11 cellular contexts compared by ENCODE assay signal in genomic region chr3:119628816-119629445, GRCh38. TPM values are rescaled to one million over a fixed set of nuclear protein-coding genes. Genes with fewer than 3 reads are reported as not detected.
DNase-seq lines count a peak whose midpoint lies in the region; ATAC-seq and TF ChIP-seq lines count a peak whose summit lies in the region.
"Had no signal": no experiment of that assay in that cellular context is flagged by ENCODE, and none has a peak within 500 bp of the region (broad histone marks: within the 10 kb centered on the region; RNA-seq: fewer than 3 reads in every experiment).

No MANE protein-coding gene starts in this region.

- DNase-seq in activated naive CD8-positive, alpha-beta T cell treated with anti-CD3 and anti-CD28 coated beads, Interleukin-2, amount 10 ng/mL, durations not matched to agents 7 days and 5 days = no peak
- DNase-seq in activated naive CD8-positive, alpha-beta T cell treated with anti-CD3 and anti-CD28 coated beads for 36 hours = no peak
- DNase-seq in esophagus muscularis mucosa (ENCODE audit: extremely low spot score) (no peak), upper lobe of right lung (no peak), NCI-H1436 treated with DMSO at 0.1 percent for 48 hours (lab: John Stamatoyannopoulos, UW) (no peak), foreskin melanocyte (no peak)
- DNase-seq in activated T-cell treated with anti-CD3 and anti-CD28 coated beads, Interleukin-2, amount 50 U/mL, for 24 hours = no peak
- DNase-seq: AML-193, SIG-M5 had no signal

- H3K4me1 ChIP-seq in esophagus muscularis mucosa = peaks cover 11 to 42% (median 22%) of the 10 kb centered on the region in 4 donors
- H3K4me1 ChIP-seq in upper lobe of right lung = peaks cover 59% of the 10 kb centered on the region

- H3K36me3 ChIP-seq in esophagus muscularis mucosa (no peaks in the 10 kb centered on the region), upper lobe of right lung (no peaks in the 10 kb centered on the region)
- H3K36me3 ChIP-seq: neural progenitor cell had no signal

- POLR2A ChIA-PET in activated naive CD8-positive, alpha-beta T cell treated with anti-CD3 and anti-CD28 coated beads, Interleukin-2, amount 10 ng/mL, durations not matched to agents 7 days and 5 days (lab: Charles Lee) = no interaction called here

- TF ChIP-seq CTCF in esophagus muscularis mucosa (IDR thresholded peaks at IDR 0.05) (no peak), upper lobe of right lung (IDR thresholded peaks at IDR 0.05) (no peak)

- H3K27ac ChIP-seq in esophagus muscularis mucosa (replicated peaks in 1 of 4) (peak overlapping the region in 3 of 4 donors; percentile 10 to 40 (median 18)), upper lobe of right lung (peak overlapping the region; percentile 67)
- H3K27ac ChIP-seq: neural progenitor cell had no signal

- peaks cover 22% of the 10 kb centered on the region for H3K4me1 Mint-ChIP-seq in activated naive CD8-positive, alpha-beta T cell treated with anti-CD3 and anti-CD28 coated beads, Interleukin-2, amount 10 ng/mL, durations not matched to agents 7 days and 5 days
- H3K4me1 Mint-ChIP-seq in activated naive CD8-positive, alpha-beta T cell treated with anti-CD3 and anti-CD28 coated beads for 36 hours = peaks cover 21% of the 10 kb centered on the region
- peaks cover 20% of the 10 kb centered on the region for H3K4me1 Mint-ChIP-seq in activated T-cell treated with anti-CD3 and anti-CD28 coated beads, Interleukin-2, amount 50 U/mL, for 24 hours (ENCODE audit: low read depth)

- peak overlapping the region; percentile 11 for H3K27ac Mint-ChIP-seq in activated naive CD8-positive, alpha-beta T cell treated with anti-CD3 and anti-CD28 coated beads, Interleukin-2, amount 10 ng/mL, durations not matched to agents 7 days and 5 days
- H3K27ac Mint-ChIP-seq in activated naive CD8-positive, alpha-beta T cell treated with anti-CD3 and anti-CD28 coated beads for 36 hours = no peak overlapping the region
- H3K27ac Mint-ChIP-seq in activated T-cell treated with anti-CD3 and anti-CD28 coated beads, Interleukin-2, amount 50 U/mL, for 24 hours = no peak overlapping the region
- H3K27ac Mint-ChIP-seq: neural progenitor cell had no signal

- no peak for TF ChIP-seq POLR2A in esophagus muscularis mucosa (IDR thresholded peaks at IDR 0.05; ENCODE audit: low read depth)

- no peaks in the 10 kb centered on the region for H3K9me3 Mint-ChIP-seq in activated naive CD8-positive, alpha-beta T cell treated with anti-CD3 and anti-CD28 coated beads, Interleukin-2, amount 10 ng/mL, durations not matched to agents 7 days and 5 days
- H3K9me3 Mint-ChIP-seq in activated naive CD8-positive, alpha-beta T cell treated with anti-CD3 and anti-CD28 coated beads for 36 hours = no peaks in the 10 kb centered on the region
- no peaks in the 10 kb centered on the region for H3K9me3 Mint-ChIP-seq in activated T-cell treated with anti-CD3 and anti-CD28 coated beads, Interleukin-2, amount 50 U/mL, for 24 hours

- no peak for ATAC-seq in activated naive CD8-positive, alpha-beta T cell treated with anti-CD3 and anti-CD28 coated beads, Interleukin-2, amount 10 ng/mL, durations not matched to agents 7 days and 5 days (ENCODE audit: low read depth)
- peak; percentile 21 for ATAC-seq in HG03095 (IDR thresholded peaks at IDR 0.05; ENCODE audit: unreplicated experiment)
- ATAC-seq in upper lobe of right lung = peak; percentile 75

- TF ChIP-seq EP300 in esophagus muscularis mucosa (IDR thresholded peaks at IDR 0.05) = no peak

- peaks cover 8% of the 10 kb centered on the region for H3K27me3 Mint-ChIP-seq in activated naive CD8-positive, alpha-beta T cell treated with anti-CD3 and anti-CD28 coated beads, Interleukin-2, amount 10 ng/mL, durations not matched to agents 7 days and 5 days
- peaks cover 12% of the 10 kb centered on the region for H3K27me3 Mint-ChIP-seq in activated naive CD8-positive, alpha-beta T cell treated with anti-CD3 and anti-CD28 coated beads for 36 hours
- peaks cover 47% of the 10 kb centered on the region for H3K27me3 Mint-ChIP-seq in activated T-cell treated with anti-CD3 and anti-CD28 coated beads, Interleukin-2, amount 50 U/mL, for 24 hours

- peaks cover 1% of the 10 kb centered on the region for H3K36me3 Mint-ChIP-seq in activated naive CD8-positive, alpha-beta T cell treated with anti-CD3 and anti-CD28 coated beads, Interleukin-2, amount 10 ng/mL, durations not matched to agents 7 days and 5 days
- H3K36me3 Mint-ChIP-seq in activated naive CD8-positive, alpha-beta T cell treated with anti-CD3 and anti-CD28 coated beads for 36 hours = no peaks in the 10 kb centered on the region
- no peaks in the 10 kb centered on the region for H3K36me3 Mint-ChIP-seq in activated T-cell treated with anti-CD3 and anti-CD28 coated beads, Interleukin-2, amount 50 U/mL, for 24 hours (ENCODE audit: low read depth)
- H3K36me3 Mint-ChIP-seq: neural progenitor cell had no signal

- no peak overlapping the region for H3K4me3 ChIP-seq in esophagus muscularis mucosa
- H3K4me3 ChIP-seq in upper lobe of right lung = no peak overlapping the region
- H3K4me3 ChIP-seq: neural progenitor cell had no signal

- H3K27me3 ChIP-seq in esophagus muscularis mucosa (no peaks in the 10 kb centered on the region), upper lobe of right lung (no peaks in the 10 kb centered on the region)
- H3K27me3 ChIP-seq: neural progenitor cell had no signal

- WGBS in esophagus muscularis mucosa = 53% methylated on average over 1 of the region's 1 CpG

- intact Hi-C loops in esophagus muscularis mucosa (cut with DNase I) = no loop called here
- intact Hi-C loops in upper lobe of right lung (cut with DNase I) = no loop called here

- H3K9me3 ChIP-seq in esophagus muscularis mucosa (no peaks in the 10 kb centered on the region), upper lobe of right lung (no peaks in the 10 kb centered on the region)

- no peak overlapping the region for H3K4me3 Mint-ChIP-seq in activated naive CD8-positive, alpha-beta T cell treated with anti-CD3 and anti-CD28 coated beads, Interleukin-2, amount 10 ng/mL, durations not matched to agents 7 days and 5 days
- H3K4me3 Mint-ChIP-seq in activated naive CD8-positive, alpha-beta T cell treated with anti-CD3 and anti-CD28 coated beads for 36 hours = no peak overlapping the region
- no peak overlapping the region for H3K4me3 Mint-ChIP-seq in activated T-cell treated with anti-CD3 and anti-CD28 coated beads, Interleukin-2, amount 50 U/mL, for 24 hours
- H3K4me3 Mint-ChIP-seq: neural progenitor cell had no signal

RNA-seq across cellular contexts. Expression of gene PLA1A, which starts 31.2 kb away (rescaled TPM):
- under 1 TPM in 1 of 2 experiments, not detected in 1; 0.19 TPM for total RNA-seq in activated naive CD8-positive, alpha-beta T cell treated with anti-CD3 and anti-CD28 coated beads, Interleukin-2, amount 10 ng/mL, durations not matched to agents 7 days and 5 days
- total RNA-seq in activated naive CD8-positive, alpha-beta T cell treated with anti-CD3 and anti-CD28 coated beads for 36 hours = not detected
- total RNA-seq in esophagus muscularis mucosa (1 to 10 TPM; 1.5 to 2.9 (median 2.0) TPM), upper lobe of right lung (37.6 TPM)

RNA-seq across cellular contexts. Expression of gene POPDC2, which starts 31.5 kb away (rescaled TPM):
- total RNA-seq in activated naive CD8-positive, alpha-beta T cell treated with anti-CD3 and anti-CD28 coated beads, Interleukin-2, amount 10 ng/mL, durations not matched to agents 7 days and 5 days = 1 to 10 TPM; 3.4 to 4.5 TPM
- 1 to 10 TPM; 1.6 to 2.0 TPM for total RNA-seq in activated naive CD8-positive, alpha-beta T cell treated with anti-CD3 and anti-CD28 coated beads for 36 hours
- total RNA-seq in esophagus muscularis mucosa (10 to 100 TPM; 67.9 to 92.6 (median 79.3) TPM), upper lobe of right lung (2.7 TPM)

RNA-seq across cellular contexts. Expression of gene COX17, which starts 48.3 kb away (rescaled TPM):
- total RNA-seq in activated naive CD8-positive, alpha-beta T cell treated with anti-CD3 and anti-CD28 coated beads, Interleukin-2, amount 10 ng/mL, durations not matched to agents 7 days and 5 days = 10 to 100 TPM; 55.7 to 59.9 TPM
- total RNA-seq in activated naive CD8-positive, alpha-beta T cell treated with anti-CD3 and anti-CD28 coated beads for 36 hours = 10 to 100 TPM; 79.5 to 85.9 TPM
- total RNA-seq in esophagus muscularis mucosa = 10 to 100 TPM; 36.3 to 76.4 (median 61.6) TPM
- total RNA-seq in upper lobe of right lung = 48.9 TPM

RNA-seq across cellular contexts. Expression of gene ADPRH, which starts 49.6 kb away (rescaled TPM):
- total RNA-seq in activated naive CD8-positive, alpha-beta T cell treated with anti-CD3 and anti-CD28 coated beads, Interleukin-2, amount 10 ng/mL, durations not matched to agents 7 days and 5 days = 1 to 10 TPM; 4.5 to 5.9 TPM
- 1 to 10 TPM; 5.8 to 6.0 TPM for total RNA-seq in activated naive CD8-positive, alpha-beta T cell treated with anti-CD3 and anti-CD28 coated beads for 36 hours
- total RNA-seq in esophagus muscularis mucosa = 10 to 100 TPM; 10.4 to 17.8 (median 14.1) TPM
- total RNA-seq in upper lobe of right lung = 26.5 TPM

Comparison
In these comparisons a context has a peak if more than half of its experiments do, and no peak if none do; other contexts are left out.
1. RNA of gene POPDC2, which starts 31.5 kb away (total RNA-seq): 67.9 to 92.6 TPM in esophagus muscularis mucosa; 3.4 to 4.5 TPM in activated naive CD8-positive, alpha-beta T cell treated with anti-CD3 and anti-CD28 coated beads, Interleukin-2, amount 10 ng/mL, durations not matched to agents 7 days and 5 days, 2.7 TPM in upper lobe of right lung (single experiment) and 1.6 to 2.0 TPM in activated naive CD8-positive, alpha-beta T cell treated with anti-CD3 and anti-CD28 coated beads for 36 hours; every median in the first group is over 10 times any median in the second.